In the genomic region with DNA sequence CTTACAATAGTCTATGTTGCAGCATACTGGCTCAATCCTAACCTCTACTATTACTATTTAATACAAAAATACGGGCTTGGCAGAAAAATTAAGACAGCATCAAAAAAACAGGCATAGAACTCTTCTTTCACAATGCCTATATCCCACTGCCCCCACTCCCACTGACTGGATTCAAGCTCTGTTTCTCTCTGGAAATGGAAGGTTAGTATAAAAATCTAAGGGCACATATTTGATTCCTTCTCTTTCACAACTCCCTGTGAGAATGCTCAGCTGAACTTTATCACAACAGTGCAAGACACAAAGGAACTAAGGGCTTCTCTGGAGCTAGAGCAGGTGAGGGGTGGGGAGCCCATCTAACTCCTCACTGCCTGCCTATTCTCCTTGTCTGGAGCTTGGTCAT, we compare ENCODE assay signal across 14 cellular contexts.
A peak's percentile ranks its signal among the peaks of the same experiment; 100 is the strongest.
DNase-seq lines count a peak whose midpoint lies in the region; ATAC-seq and TF ChIP-seq lines count a peak whose summit lies in the region.
"Had no signal": no experiment of that assay in that cellular context is flagged by ENCODE, and none has a peak within 500 bp of the region (broad histone marks: within the 10 kb centered on the region; RNA-seq: fewer than 3 reads in every experiment).

No MANE protein-coding gene starts in this region.

- H3K4me1 ChIP-seq in ACC112 (ENCODE audit: control insufficient read depth, insufficient read depth, low read length, unreplicated experiment) (peaks cover 25% of the 10 kb centered on the region), adipocyte (ENCODE audit: control insufficient read depth, insufficient read depth, low read length) (peaks cover 18% of the 10 kb centered on the region), SK-N-SH (ENCODE audit: control insufficient read depth in 1 of 2, insufficient read depth in 2 of 2, low read depth in 1 of 2, low read length in 1 of 2) (no peaks in the 10 kb centered on the region)
- H3K4me1 ChIP-seq: BLaER1 had no signal

- no peak for TF ChIP-seq RAD21 in SK-N-SH (IDR thresholded peaks at IDR 0.05; ENCODE audit: low read length)

- peak; percentile 63 for DNase-seq in adipocyte (ENCODE audit: low read depth)
- DNase-seq in fibroblast of pulmonary artery (ENCODE audit: low read depth): peak; percentile 61
- DNase-seq in osteocyte (ENCODE audit: extremely low spot score, unreplicated experiment): no peak
- DNase-seq in occipital lobe (lab: John Stamatoyannopoulos, UW): no peak
- DNase-seq in substantia nigra (lab: John Stamatoyannopoulos, UW): no peak
- no peak for DNase-seq in SK-N-SH
- DNase-seq: AML-193; CD8-positive, alpha-beta memory T cell; DMS53 had no signal

- no peak for ATAC-seq in stimulated activated memory B cell treated with anti-CD40 and anti-IgM and Interleukin-4, amounts not matched to agents 10 μg/mL and 1 μg/mL and 100 μg/mL, for 72 hours
- ATAC-seq: HCT116 had no signal

- H3K4me3 Mint-ChIP-seq in osteocyte (ENCODE audit: unreplicated experiment): no peak overlapping the region
- no peak overlapping the region for H3K4me3 Mint-ChIP-seq in stimulated activated memory B cell treated with anti-CD40 and anti-IgM and Interleukin-4, amounts not matched to agents 10 μg/mL and 1 μg/mL and 100 μg/mL, for 72 hours
- H3K4me3 Mint-ChIP-seq: CD8-positive, alpha-beta memory T cell had no signal

- H3K27me3 ChIP-seq in ACC112 (ENCODE audit: insufficient read depth, low read length): no peaks in the 10 kb centered on the region
- H3K27me3 ChIP-seq in adipocyte (replicated peaks; ENCODE audit: control insufficient read depth, insufficient read depth, low read length): no peaks in the 10 kb centered on the region
- no peaks in the 10 kb centered on the region for H3K27me3 ChIP-seq in SK-N-SH (ENCODE audit: insufficient read depth)
- H3K27me3 ChIP-seq: BLaER1 had no signal

- CTCF ChIA-PET in SK-N-SH (lab: Yijun Ruan, JAX): no interaction called here

- no peak overlapping the region for H3K9ac ChIP-seq in adipocyte (ENCODE audit: low read length)
- no peak overlapping the region for H3K9ac ChIP-seq in SK-N-SH
- H3K9ac ChIP-seq: BLaER1 had no signal

- H3K79me2 ChIP-seq in ACC112 (ENCODE audit: control insufficient read depth, insufficient read depth, low read length, unreplicated experiment) (no peaks in the 10 kb centered on the region), SK-N-SH (ENCODE audit: insufficient read depth) (no peaks in the 10 kb centered on the region)

- H3K4me2 ChIP-seq in SK-N-SH: no peak overlapping the region
- H3K4me2 ChIP-seq: BLaER1 had no signal

- H3K9me3 ChIP-seq in adipocyte (ENCODE audit: control insufficient read depth, low read length): no peaks in the 10 kb centered on the region
- no peaks in the 10 kb centered on the region for H3K9me3 ChIP-seq in SK-N-SH
- H3K9me3 ChIP-seq: BLaER1 had no signal

- H3K36me3 ChIP-seq in ACC112 (ENCODE audit: insufficient read depth, low read length) (no peaks in the 10 kb centered on the region), adipocyte (ENCODE audit: control insufficient read depth, insufficient read depth, low read length, severe bottlenecking) (no peaks in the 10 kb centered on the region), SK-N-SH (replicated peaks in 1 of 2; ENCODE audit: control insufficient read depth in 1 of 2, insufficient read depth in 2 of 2, low read length in 1 of 2) (no peaks in the 10 kb centered on the region)
- H3K36me3 ChIP-seq: BLaER1 had no signal

- H3K9me2 ChIP-seq in SK-N-SH: peaks cover 3% of the 10 kb centered on the region; the same call in 1 of the 2 replicates

- TF ChIP-seq CTCF in fibroblast of pulmonary artery (IDR thresholded peaks at IDR 0.05; ENCODE audit: low read length, missing control alignments) (no peak), osteocyte (IDR thresholded peaks at IDR 0.05) (no peak), SK-N-SH (IDR thresholded peaks at IDR 0.05) (no peak)

- H2AFZ ChIP-seq in ACC112 (ENCODE audit: low read length, unreplicated experiment) (peak overlapping the region; percentile 40), SK-N-SH (ENCODE audit: low read depth) (no peak overlapping the region)

- H3K9me3 Mint-ChIP-seq in osteocyte (ENCODE audit: unreplicated experiment): no peaks in the 10 kb centered on the region
- H3K9me3 Mint-ChIP-seq in stimulated activated memory B cell treated with anti-CD40 and anti-IgM and Interleukin-4, amounts not matched to agents 10 μg/mL and 1 μg/mL and 100 μg/mL, for 72 hours: peaks cover 6% of the 10 kb centered on the region

- POLR2A ChIA-PET in SK-N-SH (lab: Yijun Ruan, JAX): no interaction called here

- no peaks in the 10 kb centered on the region for H3F3A ChIP-seq in SK-N-SH (replicated peaks; ENCODE audit: insufficient read depth)

- H3K4me1 Mint-ChIP-seq in osteocyte (ENCODE audit: unreplicated experiment): peaks cover 29% of the 10 kb centered on the region
- no peaks in the 10 kb centered on the region for H3K4me1 Mint-ChIP-seq in stimulated activated memory B cell treated with anti-CD40 and anti-IgM and Interleukin-4, amounts not matched to agents 10 μg/mL and 1 μg/mL and 100 μg/mL, for 72 hours
- H3K4me1 Mint-ChIP-seq: CD8-positive, alpha-beta memory T cell had no signal

- TF ChIP-seq EP300 in SK-N-SH (IDR thresholded peaks at IDR 0.05; ENCODE audit: borderline replicate concordance in 1 of 2, low read depth in 1 of 2, low read length in 1 of 2): no peak

- no peaks in the 10 kb centered on the region for H4K20me1 ChIP-seq in SK-N-SH (ENCODE audit: insufficient read depth)
- H4K20me1 ChIP-seq: BLaER1 had no signal

- peak overlapping the region; percentile 61 for H3K27ac Mint-ChIP-seq in osteocyte (ENCODE audit: unreplicated experiment)
- no peak overlapping the region for H3K27ac Mint-ChIP-seq in stimulated activated memory B cell treated with anti-CD40 and anti-IgM and Interleukin-4, amounts not matched to agents 10 μg/mL and 1 μg/mL and 100 μg/mL, for 72 hours
- H3K27ac Mint-ChIP-seq: CD8-positive, alpha-beta memory T cell had no signal

- H3K27me3 Mint-ChIP-seq in osteocyte (ENCODE audit: unreplicated experiment): no peaks in the 10 kb centered on the region
- H3K27me3 Mint-ChIP-seq in stimulated activated memory B cell treated with anti-CD40 and anti-IgM and Interleukin-4, amounts not matched to agents 10 μg/mL and 1 μg/mL and 100 μg/mL, for 72 hours: no peaks in the 10 kb centered on the region
- H3K27me3 Mint-ChIP-seq: CD8-positive, alpha-beta memory T cell had no signal

- H3K27ac ChIP-seq in ACC112 (ENCODE audit: low read depth, low read length) (no peak overlapping the region), substantia nigra (ENCODE audit: low read depth, low read length, poor library complexity, severe bottlenecking) (no peak overlapping the region), SK-N-SH (ENCODE audit: low read depth in 2 of 2, low read length in 1 of 2) (no peak overlapping the region)
- H3K27ac ChIP-seq: 22Rv1, BLaER1 had no signal

- WGBS in SK-N-SH (ENCODE audit: low lambda C conversion rate): 4% methylated on average over 1 of the region's 1 CpG

- no peaks in the 10 kb centered on the region for H3K36me3 Mint-ChIP-seq in osteocyte (ENCODE audit: unreplicated experiment)
- no peaks in the 10 kb centered on the region for H3K36me3 Mint-ChIP-seq in stimulated activated memory B cell treated with anti-CD40 and anti-IgM and Interleukin-4, amounts not matched to agents 10 μg/mL and 1 μg/mL and 100 μg/mL, for 72 hours
- H3K36me3 Mint-ChIP-seq: CD8-positive, alpha-beta memory T cell had no signal

- no peak overlapping the region for H3K4me3 ChIP-seq in ACC112 (ENCODE audit: low read depth, low read length)
- H3K4me3 ChIP-seq in adipocyte (ENCODE audit: low read length): no peak overlapping the region
- H3K4me3 ChIP-seq in fibroblast of pulmonary artery (replicated peaks; ENCODE audit: low read depth, low read length): no peak overlapping the region
- no peak overlapping the region for H3K4me3 ChIP-seq in SK-N-SH (ENCODE audit: low read depth in 2 of 2, low read length in 1 of 2)
- H3K4me3 ChIP-seq: BLaER1 had no signal

TF ChIP-seq in SK-N-SH, 30 proteins besides CTCF, POLR2A, EP300 and RAD21 (continues in another document):
- TF ChIP-seq ELF1 (IDR thresholded peaks at IDR 0.05) (no peak), TEAD4 (IDR thresholded peaks at IDR 0.05; ENCODE audit: borderline replicate concordance, insufficient read depth) (no peak), SMC3 (IDR thresholded peaks at IDR 0.05; ENCODE audit: low read depth, low read length) (no peak), GATA2 (CRISPR knock-in tag; IDR thresholded peaks at IDR 0.05) (no peak), JUND (IDR thresholded peaks at IDR 0.05) (no peak), GABPA (IDR thresholded peaks at IDR 0.05; ENCODE audit: low read depth) (no peak), YY1 (IDR thresholded peaks at IDR 0.05; ENCODE audit: low read depth) (no peak), FOXJ3 (CRISPR knock-in tag; IDR thresholded peaks at IDR 0.05) (no peak), RXRA (IDR thresholded peaks at IDR 0.05; ENCODE audit: borderline replicate concordance, low read depth) (no peak), SIN3A (IDR thresholded peaks at IDR 0.05; ENCODE audit: borderline replicate concordance, low read depth, low read length) (no peak), CHD2 (IDR thresholded peaks at IDR 0.05; ENCODE audit: low read length, partially characterized antibody) (no peak)
- TF ChIP-seq, protein P1, sequence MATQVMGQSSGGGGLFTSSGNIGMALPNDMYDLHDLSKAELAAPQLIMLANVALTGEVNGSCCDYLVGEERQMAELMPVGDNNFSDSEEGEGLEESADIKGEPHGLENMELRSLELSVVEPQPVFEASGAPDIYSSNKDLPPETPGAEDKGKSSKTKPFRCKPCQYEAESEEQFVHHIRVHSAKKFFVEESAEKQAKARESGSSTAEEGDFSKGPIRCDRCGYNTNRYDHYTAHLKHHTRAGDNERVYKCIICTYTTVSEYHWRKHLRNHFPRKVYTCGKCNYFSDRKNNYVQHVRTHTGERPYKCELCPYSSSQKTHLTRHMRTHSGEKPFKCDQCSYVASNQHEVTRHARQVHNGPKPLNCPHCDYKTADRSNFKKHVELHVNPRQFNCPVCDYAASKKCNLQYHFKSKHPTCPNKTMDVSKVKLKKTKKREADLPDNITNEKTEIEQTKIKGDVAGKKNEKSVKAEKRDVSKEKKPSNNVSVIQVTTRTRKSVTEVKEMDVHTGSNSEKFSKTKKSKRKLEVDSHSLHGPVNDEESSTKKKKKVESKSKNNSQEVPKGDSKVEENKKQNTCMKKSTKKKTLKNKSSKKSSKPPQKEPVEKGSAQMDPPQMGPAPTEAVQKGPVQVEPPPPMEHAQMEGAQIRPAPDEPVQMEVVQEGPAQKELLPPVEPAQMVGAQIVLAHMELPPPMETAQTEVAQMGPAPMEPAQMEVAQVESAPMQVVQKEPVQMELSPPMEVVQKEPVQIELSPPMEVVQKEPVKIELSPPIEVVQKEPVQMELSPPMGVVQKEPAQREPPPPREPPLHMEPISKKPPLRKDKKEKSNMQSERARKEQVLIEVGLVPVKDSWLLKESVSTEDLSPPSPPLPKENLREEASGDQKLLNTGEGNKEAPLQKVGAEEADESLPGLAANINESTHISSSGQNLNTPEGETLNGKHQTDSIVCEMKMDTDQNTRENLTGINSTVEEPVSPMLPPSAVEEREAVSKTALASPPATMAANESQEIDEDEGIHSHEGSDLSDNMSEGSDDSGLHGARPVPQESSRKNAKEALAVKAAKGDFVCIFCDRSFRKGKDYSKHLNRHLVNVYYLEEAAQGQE (IDR thresholded peaks at IDR 0.05; ENCODE audit: low read depth, low read length): no peak

Comparison
In these comparisons a context has a peak if more than half of its experiments do, and no peak if none do; other contexts are left out.
1. DNase-seq: peak in adipocyte (single experiment) and fibroblast of pulmonary artery (single experiment); none in osteocyte (single experiment), occipital lobe (single experiment), substantia nigra (0 of 49) and SK-N-SH (single experiment).